In genomic region chr12:46342562-46343033, GRCh38 we compare ENCODE assay signal across 1 cellular context.
TF ChIP-seq lines count a peak whose summit lies in the region.

No MANE protein-coding gene starts in this region.

TF ChIP-seq in GM12878, 131 proteins besides CTCF, POLR2A, EP300 and RAD21 (continued from another document):
- TF ChIP-seq, protein P1, sequence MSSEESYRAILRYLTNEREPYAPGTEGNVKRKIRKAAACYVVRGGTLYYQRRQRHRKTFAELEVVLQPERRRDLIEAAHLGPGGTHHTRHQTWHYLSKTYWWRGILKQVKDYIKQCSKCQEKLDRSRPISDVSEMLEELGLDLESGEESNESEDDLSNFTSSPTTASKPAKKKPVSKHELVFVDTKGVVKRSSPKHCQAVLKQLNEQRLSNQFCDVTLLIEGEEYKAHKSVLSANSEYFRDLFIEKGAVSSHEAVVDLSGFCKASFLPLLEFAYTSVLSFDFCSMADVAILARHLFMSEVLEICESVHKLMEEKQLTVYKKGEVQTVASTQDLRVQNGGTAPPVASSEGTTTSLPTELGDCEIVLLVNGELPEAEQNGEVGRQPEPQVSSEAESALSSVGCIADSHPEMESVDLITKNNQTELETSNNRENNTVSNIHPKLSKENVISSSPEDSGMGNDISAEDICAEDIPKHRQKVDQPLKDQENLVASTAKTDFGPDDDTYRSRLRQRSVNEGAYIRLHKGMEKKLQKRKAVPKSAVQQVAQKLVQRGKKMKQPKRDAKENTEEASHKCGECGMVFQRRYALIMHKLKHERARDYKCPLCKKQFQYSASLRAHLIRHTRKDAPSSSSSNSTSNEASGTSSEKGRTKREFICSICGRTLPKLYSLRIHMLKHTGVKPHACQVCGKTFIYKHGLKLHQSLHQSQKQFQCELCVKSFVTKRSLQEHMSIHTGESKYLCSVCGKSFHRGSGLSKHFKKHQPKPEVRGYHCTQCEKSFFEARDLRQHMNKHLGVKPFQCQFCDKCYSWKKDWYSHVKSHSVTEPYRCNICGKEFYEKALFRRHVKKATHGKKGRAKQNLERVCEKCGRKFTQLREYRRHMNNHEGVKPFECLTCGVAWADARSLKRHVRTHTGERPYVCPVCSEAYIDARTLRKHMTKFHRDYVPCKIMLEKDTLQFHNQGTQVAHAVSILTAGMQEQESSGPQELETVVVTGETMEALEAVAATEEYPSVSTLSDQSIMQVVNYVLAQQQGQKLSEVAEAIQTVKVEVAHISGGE (CRISPR knock-in tag; IDR thresholded peaks at IDR 0.05) = no peak
- TF ChIP-seq, protein P2, sequence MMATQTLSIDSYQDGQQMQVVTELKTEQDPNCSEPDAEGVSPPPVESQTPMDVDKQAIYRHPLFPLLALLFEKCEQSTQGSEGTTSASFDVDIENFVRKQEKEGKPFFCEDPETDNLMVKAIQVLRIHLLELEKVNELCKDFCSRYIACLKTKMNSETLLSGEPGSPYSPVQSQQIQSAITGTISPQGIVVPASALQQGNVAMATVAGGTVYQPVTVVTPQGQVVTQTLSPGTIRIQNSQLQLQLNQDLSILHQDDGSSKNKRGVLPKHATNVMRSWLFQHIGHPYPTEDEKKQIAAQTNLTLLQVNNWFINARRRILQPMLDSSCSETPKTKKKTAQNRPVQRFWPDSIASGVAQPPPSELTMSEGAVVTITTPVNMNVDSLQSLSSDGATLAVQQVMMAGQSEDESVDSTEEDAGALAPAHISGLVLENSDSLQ (IDR thresholded peaks at IDR 0.05) = no peak
- TF ChIP-seq, protein P3, sequence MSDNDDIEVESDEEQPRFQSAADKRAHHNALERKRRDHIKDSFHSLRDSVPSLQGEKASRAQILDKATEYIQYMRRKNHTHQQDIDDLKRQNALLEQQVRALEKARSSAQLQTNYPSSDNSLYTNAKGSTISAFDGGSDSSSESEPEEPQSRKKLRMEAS (IDR thresholded peaks at IDR 0.05; ENCODE audit: low read depth, low read length) = no peak
